8 cellular contexts compared by ENCODE assay signal in the genomic region with DNA sequence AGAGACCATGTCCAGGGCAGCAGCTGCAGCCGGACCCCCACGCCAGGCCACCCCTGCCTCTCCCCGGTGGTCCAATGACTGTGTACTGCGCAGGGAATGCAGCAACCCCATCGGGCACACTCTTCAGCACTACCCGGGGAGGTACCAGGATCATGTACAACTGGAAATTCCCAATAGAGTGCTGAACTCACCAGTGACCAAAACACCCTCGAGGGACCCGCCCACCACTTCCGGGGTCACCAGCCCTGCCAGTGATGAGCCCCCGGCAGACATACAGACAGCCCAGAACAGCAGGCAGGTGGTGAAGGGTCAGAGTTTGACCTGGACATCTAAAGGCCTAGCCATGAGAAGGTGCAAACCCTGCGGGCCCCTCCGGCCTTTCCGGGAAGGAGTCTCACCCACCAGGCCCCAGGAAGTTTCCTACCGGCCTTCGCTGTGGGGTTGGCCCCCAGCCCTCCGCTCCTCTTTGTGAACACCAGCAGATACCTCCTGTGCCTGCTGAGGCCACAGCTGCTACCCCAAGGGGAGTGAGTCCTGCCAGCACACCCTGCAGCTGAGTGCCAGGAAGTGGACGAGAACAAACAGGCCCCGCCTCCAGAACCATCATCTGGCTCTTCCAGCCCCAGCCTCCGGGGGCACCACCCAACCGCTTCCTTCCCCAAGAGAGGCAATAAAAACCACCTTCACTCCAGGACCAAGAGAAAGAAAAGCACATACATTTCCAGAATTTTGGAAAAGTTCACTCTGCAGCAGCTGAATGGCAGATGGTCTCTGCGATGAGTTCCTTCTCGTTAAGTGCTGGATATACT. TPM values are rescaled to one million over a fixed set of nuclear protein-coding genes. Genes with fewer than 3 reads are reported as not detected.
DNase-seq lines count a peak whose midpoint lies in the region; ATAC-seq and TF ChIP-seq lines count a peak whose summit lies in the region.

No MANE protein-coding gene starts in this region.

- peak; percentile 86 for ATAC-seq in GM18502 (IDR thresholded peaks at IDR 0.05; ENCODE audit: poor library complexity, unreplicated experiment)
- ATAC-seq in HG02798 (IDR thresholded peaks at IDR 0.05; ENCODE audit: poor library complexity, unreplicated experiment), result peak; percentile 87
- peak; percentile 99 for ATAC-seq in naive B cell (ENCODE audit: low read depth in 2 of 2)
- no peak for ATAC-seq in HG02938 (IDR thresholded peaks at IDR 0.05; ENCODE audit: unreplicated experiment)

- H3K36me3 Mint-ChIP-seq in naive B cell, result peaks cover 18 to 23% of the 10 kb centered on the region in 2 donors

- peak overlapping the region; percentile 81 to 97 (median 94) for H3K27ac Mint-ChIP-seq in naive B cell

- peak overlapping the region; percentile 65 to 88 (median 82) for H3K4me3 Mint-ChIP-seq in naive B cell

- no peak overlapping the region for H3K9ac ChIP-seq in stomach smooth muscle (ENCODE audit: low read length in 2 of 2)

- H3K9me3 Mint-ChIP-seq in naive B cell, result no peaks in the 10 kb centered on the region

- H3K27me3 Mint-ChIP-seq in naive B cell, result no peaks in the 10 kb centered on the region

- peaks cover 16 to 18% (median 16%) of the 10 kb centered on the region in 3 donors for H3K4me1 Mint-ChIP-seq in naive B cell

- H3K4me1 ChIP-seq in stomach smooth muscle (ENCODE audit: control insufficient read depth, insufficient read depth, low read length), result peaks cover 2% of the 10 kb centered on the region

- no peaks in the 10 kb centered on the region for H3K27me3 ChIP-seq in stomach smooth muscle (ENCODE audit: control insufficient read depth in 1 of 2, insufficient read depth in 2 of 2, low read length in 2 of 2)

- peak overlapping the region; percentile 31 for H3K27ac ChIP-seq in stomach smooth muscle (ENCODE audit: low read length)

- H3K9me3 ChIP-seq in stomach smooth muscle (ENCODE audit: control insufficient read depth in 2 of 2, low read length in 2 of 2), result no peaks in the 10 kb centered on the region

- peak; percentile 53 for TF ChIP-seq POLR2A in erythroblast (IDR thresholded peaks at IDR 0.05; ENCODE audit: low read length)

- no peak overlapping the region for H3K4me3 ChIP-seq in stomach smooth muscle (ENCODE audit: low read length in 2 of 2)

- H3K36me3 ChIP-seq in stomach smooth muscle (ENCODE audit: control insufficient read depth in 2 of 2, insufficient read depth in 2 of 2, low read length in 2 of 2), result peaks cover 42 to 61% of the 10 kb centered on the region in 2 donors

- DNase-seq in NCI-H69 (lab: John Stamatoyannopoulos, UW) (peak; percentile 85), erythroblast (lab: John Stamatoyannopoulos, UW) (peak; percentile 76), naive B cell (peak; percentile 56)
- DNase-seq in activated CD8-positive, alpha-beta memory T cell treated with anti-CD3 and anti-CD28 coated beads for 4 hours (ENCODE audit: low read depth in 2 of 2), result peak; percentile 31

RNA-seq across cellular contexts. Expression of a gene that starts 5.0 kb away (rescaled TPM):
- polyA plus RNA-seq in naive B cell (ENCODE audit: low read depth in 6 of 6), result under 1 TPM in 4 of 6 donors, not detected in 2; 0.25 to 0.85 (median 0.41) TPM

RNA-seq across cellular contexts. Expression of a gene that starts 17.1 kb away (rescaled TPM):
- polyA plus RNA-seq in naive B cell (ENCODE audit: low read depth in 6 of 6), result 10 to 100 TPM; 14.2 to 24.3 (median 17.1) TPM

RNA-seq across cellular contexts. Expression of a gene that starts 17.4 kb away (rescaled TPM):
- 10 to 100 TPM in 3 of 6 donors, 1 to 10 TPM in 3; 2.9 to 12.9 (median 10.1) TPM for polyA plus RNA-seq in naive B cell (ENCODE audit: low read depth in 6 of 6)

RNA-seq across cellular contexts. Expression of a gene that starts 32.8 kb away (rescaled TPM):
- 100 to 1,000 TPM in 1 of 6 donors, 10 to 100 TPM in 5; 72.1 to 104 (median 92.5) TPM for polyA plus RNA-seq in naive B cell (ENCODE audit: low read depth in 6 of 6)

RNA-seq across cellular contexts. Expression of a gene that starts 55.7 kb away (rescaled TPM):
- polyA plus RNA-seq in naive B cell (ENCODE audit: low read depth in 6 of 6), result not detected

Comparison
In these comparisons a context has a peak if more than half of its experiments do, and no peak if none do; other contexts are left out.
1. DNase-seq: peak in every context shown above with its lines; median percentile 85 in NCI-H69; 76 in erythroblast; 56 in naive B cell; 31 in activated CD8-positive, alpha-beta memory T cell treated with anti-CD3 and anti-CD28 coated beads for 4 hours.